Comparison of ENCODE assay signal across 9 cellular contexts in genomic region chr12:68482660-68483059, GRCh38.
DNase-seq lines count a peak whose midpoint lies in the region; ATAC-seq, FAIRE-seq and TF ChIP-seq lines count a peak whose summit lies in the region.
"Had no signal": no experiment of that assay in that cellular context is flagged by ENCODE, and none has a peak within 500 bp of the region (broad histone marks: within the 10 kb centered on the region; RNA-seq: fewer than 3 reads in every experiment).

No MANE protein-coding gene starts in this region.

- H3K9ac ChIP-seq in trophoblast cell (ENCODE audit: low read length) (no peak overlapping the region), HepG2 (ENCODE audit: insufficient read depth, low read depth, low read length) (no peak overlapping the region)

- no peak overlapping the region for H4K12ac ChIP-seq in trophoblast cell (ENCODE audit: low read depth, low read length)

- H3K36me3 ChIP-seq in bronchial epithelial cell (ENCODE audit: control insufficient read depth, insufficient read depth, low read length), result no peaks in the 10 kb centered on the region
- no peaks in the 10 kb centered on the region for H3K36me3 ChIP-seq in trophoblast cell (ENCODE audit: control insufficient read depth in 1 of 2, insufficient read depth in 2 of 2, low read length in 2 of 2)
- H3K36me3 ChIP-seq in HepG2 (replicated peaks in 1 of 2; ENCODE audit: control insufficient read depth in 1 of 2, insufficient read depth in 2 of 2, low read length in 2 of 2), result no peaks in the 10 kb centered on the region

- H3K9me3 ChIP-seq in trophoblast cell (ENCODE audit: insufficient read depth, low read depth, low read length), result no peaks in the 10 kb centered on the region
- no peaks in the 10 kb centered on the region for H3K9me3 ChIP-seq in HepG2 (ENCODE audit: low read length)

- no peaks in the 10 kb centered on the region for H4K20me1 ChIP-seq in HepG2 (ENCODE audit: insufficient read depth, low read length)

- TF ChIP-seq RAD21 in HepG2 (CRISPR knock-in tag; IDR thresholded peaks at IDR 0.05), result no peak

- H3K4me1 ChIP-seq in trophoblast cell (ENCODE audit: control insufficient read depth in 1 of 2, insufficient read depth in 2 of 2, low read length in 2 of 2) (no peaks in the 10 kb centered on the region), HepG2 (ENCODE audit: insufficient read depth, low read length) (no peaks in the 10 kb centered on the region)

- no peak overlapping the region for H3K4me3 ChIP-seq in bronchial epithelial cell (ENCODE audit: low read depth, low read length)
- H3K4me3 ChIP-seq in trophoblast cell (ENCODE audit: low read depth, low read length), result no peak overlapping the region
- H3K4me3 ChIP-seq in HepG2 (replicated peaks in 1 of 3; ENCODE audit: insufficient read depth in 1 of 3, low read depth in 2 of 3, low read length in 3 of 3), result no peak overlapping the region

- no peak overlapping the region for H3K14ac ChIP-seq in trophoblast cell (ENCODE audit: low read length)

- H3K23ac ChIP-seq in trophoblast cell (ENCODE audit: low read length), result no peak overlapping the region

- POLR2A ChIA-PET in HepG2 (lab: Yijun Ruan, JAX), result no interaction called here

- H2BK12ac ChIP-seq in trophoblast cell (ENCODE audit: low read length), result no peak overlapping the region

- ATAC-seq in GM19372 (IDR thresholded peaks at IDR 0.05; ENCODE audit: low read depth, unreplicated experiment), result peak; percentile 75
- ATAC-seq in HG03135 (IDR thresholded peaks at IDR 0.05; ENCODE audit: unreplicated experiment), result peak; percentile 82
- ATAC-seq in HepG2, result no peak

- in situ Hi-C loops in HepG2 (cut with HindIII; ENCODE audit: extremely low pct_ligation_motif_present, low pct_unique_long_range_greater_than_20kb), result no loop called here

- no peak for TF ChIP-seq POLR2A in HepG2 (IDR thresholded peaks at IDR 0.05; ENCODE audit: insufficient read depth in 1 of 2, low read depth in 2 of 2, low read length in 2 of 2)

- no peak for TF ChIP-seq EP300 in HepG2 (IDR thresholded peaks at IDR 0.05; ENCODE audit: low read depth in 2 of 2, low read length in 2 of 2)
- no peak for TF ChIP-seq EP300 in HepG2 (CRISPR knock-in tag; IDR thresholded peaks at IDR 0.05; ENCODE audit: borderline replicate concordance)

- no CpG with 5 or more reads among the region's 1 CpG for WGBS in trophoblast cell (ENCODE audit: extremely low coverage, insufficient coverage, insufficient read length)
- 4% methylated on average over 1 of the region's 1 CpG for WGBS in HepG2 (ENCODE audit: low lambda C conversion rate)

- H2AFZ ChIP-seq in trophoblast cell (ENCODE audit: insufficient read depth, low read length, poor library complexity) (no peak overlapping the region), HepG2 (ENCODE audit: low read length) (no peak overlapping the region)

- CTCF ChIA-PET in HepG2 (lab: Yijun Ruan, JAX; ENCODE audit: low intra/inter-chr PET ratio, low total read pairs), result no interaction called here

- no peak overlapping the region for H2BK5ac ChIP-seq in trophoblast cell (ENCODE audit: low read depth, low read length, poor library complexity)

- FAIRE-seq in bronchial epithelial cell (lab: Jason Lieb, UNC) (no peak), HepG2 (lab: Jason Lieb, UNC) (no peak)

- H4K8ac ChIP-seq in trophoblast cell (ENCODE audit: low read depth, low read length), result no peak overlapping the region

- TF ChIP-seq CTCF in GM10266 (IDR thresholded peaks at IDR 0.05; ENCODE audit: control insufficient read depth, insufficient read depth, low read depth, missing control alignments) (no peak), bronchial epithelial cell (IDR thresholded peaks at IDR 0.05; ENCODE audit: insufficient read depth, low read length, severe bottlenecking) (no peak), HepG2 (CRISPR knock-in tag; IDR thresholded peaks at IDR 0.05) (no peak)

- H3K27ac ChIP-seq in trophoblast cell (ENCODE audit: low read depth, low read length), result no peak overlapping the region
- no peak overlapping the region for H3K27ac ChIP-seq in HepG2 (ENCODE audit: extremely low read length, insufficient read depth, low read length)

- H2BK120ac ChIP-seq in trophoblast cell (ENCODE audit: insufficient read depth, low read length, poor library complexity), result no peak overlapping the region

- no TSS peak for BruUV-seq in HepG2 (replicated peaks; lab: Mats Ljungman, UMichigan)

- H3K4me2 ChIP-seq in trophoblast cell (ENCODE audit: low read length), result no peak overlapping the region
- no peak overlapping the region for H3K4me2 ChIP-seq in HepG2 (ENCODE audit: low read depth, low read length)

- intact Hi-C loops in HepG2 (cut with micrococcal nuclease; ENCODE audit: unreplicated experiment), result no loop called here

- DNase-seq in GM10266 (ENCODE audit: extremely low spot score) (peak; percentile 67), bronchial epithelial cell (ENCODE audit: low read depth) (peak; percentile 90), DMS79 (lab: John Stamatoyannopoulos, UW) (no peak), glomerular visceral epithelial cell (ENCODE audit: extremely low spot score) (no peak), trophoblast cell (no peak), HepG2 (ENCODE audit: low spot score) (no peak)
- DNase-seq: NCI-H774 had no signal

- H2AK5ac ChIP-seq in trophoblast cell (ENCODE audit: low read length), result no peak overlapping the region

- H4K91ac ChIP-seq in trophoblast cell (ENCODE audit: low read depth, low read length), result no peak overlapping the region

- H3K79me2 ChIP-seq in trophoblast cell (ENCODE audit: control insufficient read depth, insufficient read depth, low read length, poor library complexity) (no peaks in the 10 kb centered on the region), HepG2 (ENCODE audit: insufficient read depth, low read length) (no peaks in the 10 kb centered on the region)

- no peak overlapping the region for H3K18ac ChIP-seq in trophoblast cell (ENCODE audit: low read length)

- H3K4ac ChIP-seq in trophoblast cell (ENCODE audit: low read depth, low read length), result no peak overlapping the region

- no peaks in the 10 kb centered on the region for H3K27me3 ChIP-seq in bronchial epithelial cell (ENCODE audit: control insufficient read depth, insufficient read depth, low read length)
- H3K27me3 ChIP-seq in trophoblast cell (ENCODE audit: insufficient read depth, low read length), result no peaks in the 10 kb centered on the region
- no peaks in the 10 kb centered on the region; a peak in 1 of 5 replicates for H3K27me3 ChIP-seq in HepG2 (ENCODE audit: control insufficient read depth in 1 of 2, insufficient read depth in 2 of 2, low read length in 2 of 2)

- no peaks in the 10 kb centered on the region for H3K79me1 ChIP-seq in trophoblast cell (ENCODE audit: low read length)

TF ChIP-seq in HepG2, 621 proteins besides CTCF, POLR2A, EP300 and RAD21 (continues in another document):
- no peak for TF ChIP-seq ZNF317 (CRISPR knock-in tag; IDR thresholded peaks at IDR 0.05)
- no peak for TF ChIP-seq SOX5 (CRISPR knock-in tag; IDR thresholded peaks at IDR 0.05; ENCODE audit: borderline replicate concordance)
- no peak for TF ChIP-seq ATF2 (CRISPR knock-in tag; IDR thresholded peaks at IDR 0.05)
- TF ChIP-seq ZKSCAN5 (CRISPR knock-in tag; IDR thresholded peaks at IDR 0.05), result no peak
- TF ChIP-seq HOMEZ (CRISPR knock-in tag; IDR thresholded peaks at IDR 0.05; ENCODE audit: low read depth), result no peak
- TF ChIP-seq ZBTB20 (CRISPR knock-in tag; IDR thresholded peaks at IDR 0.05; ENCODE audit: borderline replicate concordance, low read depth), result no peak
- TF ChIP-seq ZGPAT (CRISPR knock-in tag; IDR thresholded peaks at IDR 0.05), result no peak
- no peak for TF ChIP-seq FOXP1 (IDR thresholded peaks at IDR 0.05)
- no peak for TF ChIP-seq FOXP1 (CRISPR knock-in tag; IDR thresholded peaks at IDR 0.05)

Comparison
In these comparisons a context has a peak if more than half of its experiments do, and no peak if none do; other contexts are left out.
1. DNase-seq: peak in GM10266 (single experiment) and bronchial epithelial cell (single experiment); none in DMS79 (single experiment), glomerular visceral epithelial cell (single experiment), trophoblast cell (0 of 2) and HepG2 (single experiment).